Comparison of ENCODE assay signal across 8 cellular contexts in the genomic region with DNA sequence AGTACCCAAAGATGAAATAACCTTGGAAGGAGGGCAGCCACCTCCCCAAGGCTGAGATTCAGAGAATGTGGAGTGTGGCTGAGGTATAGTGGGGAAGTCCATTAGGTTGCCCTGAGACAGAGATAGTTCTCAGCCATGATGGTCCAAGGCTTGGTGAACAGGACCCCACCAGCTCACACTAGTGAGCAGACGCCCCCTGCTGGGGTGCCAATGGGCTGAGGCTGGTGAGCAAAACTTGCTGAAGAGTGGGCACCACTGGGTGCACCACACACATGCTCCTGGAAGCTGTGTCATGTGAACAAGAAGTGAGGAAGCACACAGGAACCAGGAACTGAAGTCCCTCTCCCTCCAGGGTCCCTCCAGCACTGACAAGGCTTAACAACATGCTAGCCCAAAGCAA. TPM values are rescaled to one million over a fixed set of nuclear protein-coding genes. Genes with fewer than 3 reads are reported as not detected.
DNase-seq lines count a peak whose midpoint lies in the region; ATAC-seq and TF ChIP-seq lines count a peak whose summit lies in the region.

No MANE protein-coding gene starts in this region.

- intact Hi-C loops in adrenal gland (cut with DNase I): loop anchor here in 1 of 2 donors (10.0 kb wide), 1 partner anchor 151 kb away; a partner anchor contains a TSS
- intact Hi-C loops in upper lobe of right lung (cut with DNase I): no loop called here

- DNase-seq in GF-D8 (lab: John Stamatoyannopoulos, UW) (peak; percentile 47), SK-N-DZ (ENCODE audit: low spot score) (peak; percentile 33), adrenal gland (peak in 4 of 7 donors; percentile 37 to 58 (median 42)), left lobe of liver (ENCODE audit: low spot score) (no peak), upper lobe of right lung (peak; percentile 70), mucosa of gallbladder (ENCODE audit: low spot score) (no peak), NCI-H510A (lab: John Stamatoyannopoulos, UW) (no peak)

- no peaks in the 10 kb centered on the region for H3K27me3 ChIP-seq in adrenal gland
- H3K27me3 ChIP-seq in upper lobe of right lung: no peaks in the 10 kb centered on the region

- H3K4me1 ChIP-seq in adrenal gland (replicated peaks in 1 of 2): no peaks in the 10 kb centered on the region
- H3K4me1 ChIP-seq in upper lobe of right lung: no peaks in the 10 kb centered on the region

- TF ChIP-seq CTCF in adrenal gland (IDR thresholded peaks at IDR 0.05) (peak in 5 of 6 experiments; percentile 12 to 35 (median 29)), upper lobe of right lung (IDR thresholded peaks at IDR 0.05) (peak; percentile 40)

- 17 to 44% (median 33%) methylated on average over 1 of the region's 1 CpG for WGBS in adrenal gland, 4 donors

- H3K9me3 ChIP-seq in adrenal gland (replicated peaks in 1 of 3): no peaks in the 10 kb centered on the region
- no peaks in the 10 kb centered on the region for H3K9me3 ChIP-seq in upper lobe of right lung

- H3K4me3 ChIP-seq in adrenal gland (no peak overlapping the region), upper lobe of right lung (no peak overlapping the region)

- H3K27ac ChIP-seq in adrenal gland (no peak overlapping the region), upper lobe of right lung (no peak overlapping the region)

- TF ChIP-seq POLR2A in adrenal gland (IDR thresholded peaks at IDR 0.05): no peak

- ATAC-seq in HG02798 (IDR thresholded peaks at IDR 0.05; ENCODE audit: poor library complexity, unreplicated experiment) (peak; percentile 75), left lobe of liver (peak; percentile 53), upper lobe of right lung (peak; percentile 69)

- no peaks in the 10 kb centered on the region for H3K36me3 ChIP-seq in adrenal gland (replicated peaks in 1 of 2)
- no peaks in the 10 kb centered on the region for H3K36me3 ChIP-seq in upper lobe of right lung

RNA-seq across cellular contexts. Expression of a gene that starts 8.9 kb away (rescaled TPM):
- polyA plus RNA-seq in SK-N-DZ (2014; cell fraction: cytosol; rRNA removed): 0.23 and 1.2 TPM in 2 replicates
- polyA plus RNA-seq in SK-N-DZ (2014; cell fraction: nucleus; rRNA removed): 0.60 and 2.1 TPM in 2 replicates
- 1 to 10 TPM; 1.9 to 6.8 (median 2.7) TPM for total RNA-seq in adrenal gland
- polyA plus RNA-seq in adrenal gland: 1 to 10 TPM in 1 of 3 donors, under 1 TPM in 2; 0.61 to 5.7 (median 0.64) TPM
- total RNA-seq in left lobe of liver: 0.18 TPM
- total RNA-seq in upper lobe of right lung: 3.0 TPM
- 2.5 TPM for total RNA-seq in mucosa of gallbladder

RNA-seq across cellular contexts. Expression of a gene that starts 9.3 kb away (rescaled TPM):
- polyA plus RNA-seq in SK-N-DZ (2014; cell fraction: cytosol; rRNA removed): 25.3 and 26.5 TPM in 2 replicates
- polyA plus RNA-seq in SK-N-DZ (2014; cell fraction: nucleus; rRNA removed): 11.8 and 16.1 TPM in 2 replicates
- total RNA-seq in adrenal gland (10 to 100 TPM; 41.0 to 57.9 (median 45.4) TPM), left lobe of liver (15.8 TPM), upper lobe of right lung (33.3 TPM), mucosa of gallbladder (39.7 TPM)
- 10 to 100 TPM; 15.6 to 44.8 (median 25.9) TPM for polyA plus RNA-seq in adrenal gland

Comparison
In these comparisons a context has a peak if more than half of its experiments do, and no peak if none do; other contexts are left out.
1. DNase-seq: peak in GF-D8 (single experiment), SK-N-DZ (single experiment), adrenal gland (4 of 7) and upper lobe of right lung (single experiment); none in left lobe of liver (single experiment), mucosa of gallbladder (single experiment) and NCI-H510A (single experiment).
2. Peak in every context shown above with its lines, with median percentiles within 50 percentile points of each other: ATAC-seq.